ENCODE assay signal across 8 cellular contexts in the genomic region with DNA sequence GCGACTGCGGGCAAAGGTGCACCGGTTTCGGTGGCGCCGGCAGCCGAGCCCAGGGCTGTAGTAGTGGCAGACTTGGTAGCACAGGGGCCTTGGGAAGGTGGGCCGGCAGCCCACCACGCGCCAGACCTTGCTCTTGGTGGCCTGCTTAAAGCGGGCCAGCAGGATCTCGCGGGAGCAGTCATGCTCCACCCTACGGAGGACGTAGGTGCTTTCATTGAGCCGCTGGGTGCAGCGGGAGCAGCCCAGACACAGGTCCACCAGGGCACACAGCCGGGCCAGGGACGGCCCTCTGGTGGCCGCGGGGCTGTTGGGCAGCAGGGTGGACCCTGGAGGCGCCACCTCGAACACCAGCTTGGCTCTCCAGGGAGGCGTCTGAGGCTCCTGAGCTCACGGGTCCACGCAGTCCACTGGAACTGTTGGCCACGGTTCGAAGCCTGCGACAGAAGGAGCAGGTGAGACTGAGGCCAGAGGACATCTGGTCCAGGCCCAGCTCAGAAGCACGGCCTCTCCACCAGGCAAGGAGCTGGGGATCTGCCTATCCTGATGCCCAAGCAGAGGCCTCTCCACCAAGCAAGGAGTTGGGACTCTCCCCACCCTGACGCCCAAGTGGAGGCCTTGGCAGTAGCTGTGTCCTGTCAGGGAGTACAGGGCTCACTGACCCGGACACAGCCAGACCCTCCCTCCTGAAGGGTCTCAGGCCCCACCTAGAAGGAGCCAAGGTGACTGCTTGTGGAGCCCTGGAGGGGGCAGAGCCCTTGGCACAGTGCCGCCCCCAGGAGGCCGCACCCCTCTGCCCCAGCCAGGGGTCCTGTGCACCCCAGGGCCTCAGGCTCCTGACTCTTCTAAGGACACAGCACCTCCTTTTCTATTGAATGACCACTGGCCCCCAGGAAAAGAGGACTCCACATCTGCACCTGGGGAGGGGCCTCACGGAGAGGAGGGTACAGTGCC. TPM values are rescaled to one million over a fixed set of nuclear protein-coding genes. Genes with fewer than 3 reads are reported as not detected.
DNase-seq lines count a peak whose midpoint lies in the region; ATAC-seq and TF ChIP-seq lines count a peak whose summit lies in the region.

No MANE protein-coding gene starts in this region.

- TF ChIP-seq EP300 in tibial nerve (IDR thresholded peaks at IDR 0.05) = no peak

- H3K27me3 Mint-ChIP-seq in activated T-cell treated with anti-CD3 and anti-CD28 coated beads, Interleukin-2, amount 50 U/mL, for 4 hours (ENCODE audit: low read depth) = no peaks in the 10 kb centered on the region
- peaks cover 14% of the 10 kb centered on the region for H3K27me3 Mint-ChIP-seq in activated naive CD8-positive, alpha-beta T cell treated with anti-CD3 and anti-CD28 coated beads, Interleukin-2, amount 10 ng/mL, durations not matched to agents 7 days and 5 days

- peaks cover 11% of the 10 kb centered on the region for H3K4me1 Mint-ChIP-seq in activated T-cell treated with anti-CD3 and anti-CD28 coated beads, Interleukin-2, amount 50 U/mL, for 4 hours (ENCODE audit: low read depth)
- H3K4me1 Mint-ChIP-seq in activated naive CD8-positive, alpha-beta T cell treated with anti-CD3 and anti-CD28 coated beads, Interleukin-2, amount 10 ng/mL, durations not matched to agents 7 days and 5 days = peaks cover 4% of the 10 kb centered on the region

- H3K27me3 ChIP-seq in tibial nerve = no peaks in the 10 kb centered on the region

- intact Hi-C loops in left colon (cut with DNase I, micrococcal nuclease) = no loop called here

- H3K36me3 Mint-ChIP-seq in activated T-cell treated with anti-CD3 and anti-CD28 coated beads, Interleukin-2, amount 50 U/mL, for 4 hours (ENCODE audit: insufficient read depth) = no peaks in the 10 kb centered on the region
- H3K36me3 Mint-ChIP-seq in activated naive CD8-positive, alpha-beta T cell treated with anti-CD3 and anti-CD28 coated beads, Interleukin-2, amount 10 ng/mL, durations not matched to agents 7 days and 5 days = peaks cover 2% of the 10 kb centered on the region

- WGBS in tibial nerve, 2 donors = 78 to 86% methylated on average over 18 to 26 of the region's 35 CpGs

- no peak for DNase-seq in activated T-cell treated with anti-CD3 and anti-CD28 coated beads, Interleukin-2, amount 50 U/mL, for 4 hours
- DNase-seq in activated T-cell treated with anti-CD3 and anti-CD28 coated beads for 4 hours (no peak), left colon (no peak), tibial nerve (ENCODE audit: low spot score in 2 of 2) (no peak), mesenteric fat pad (ENCODE audit: low spot score) (no peak), NOMO-1 (lab: John Stamatoyannopoulos, UW; ENCODE audit: unreplicated experiment in 2 of 2) (no peak)
- DNase-seq in activated naive CD8-positive, alpha-beta T cell treated with anti-CD3 and anti-CD28 coated beads, Interleukin-2, amount 10 ng/mL, durations not matched to agents 7 days and 5 days = peak; percentile 45

- no peaks in the 10 kb centered on the region for H3K9me3 ChIP-seq in tibial nerve

- peak; percentile 6 to 13 for ATAC-seq in activated T-cell treated with anti-CD3 and anti-CD28 coated beads, Interleukin-2, amount 50 U/mL, for 4 hours
- peak; percentile 16 for ATAC-seq in activated naive CD8-positive, alpha-beta T cell treated with anti-CD3 and anti-CD28 coated beads, Interleukin-2, amount 10 ng/mL, durations not matched to agents 7 days and 5 days (ENCODE audit: low read depth)
- ATAC-seq in left colon (peak; percentile 8), GM21576 (IDR thresholded peaks at IDR 0.05; ENCODE audit: unreplicated experiment) (no peak)

- peak overlapping the region; percentile 69 to 89 (median 82) for H3K4me3 ChIP-seq in tibial nerve

- H3K4me3 Mint-ChIP-seq in activated T-cell treated with anti-CD3 and anti-CD28 coated beads, Interleukin-2, amount 50 U/mL, for 4 hours = peak overlapping the region; percentile 81
- H3K4me3 Mint-ChIP-seq in activated naive CD8-positive, alpha-beta T cell treated with anti-CD3 and anti-CD28 coated beads, Interleukin-2, amount 10 ng/mL, durations not matched to agents 7 days and 5 days = peak overlapping the region; percentile 91

- H3K27ac ChIP-seq in tibial nerve = peak overlapping the region; percentile 67 to 92 (median 80)

- TF ChIP-seq POLR2A in tibial nerve (IDR thresholded peaks at IDR 0.05) = no peak

- H3K36me3 ChIP-seq in tibial nerve = peaks cover 0 to 32% (median 0%) of the 10 kb centered on the region in 3 donors

- H3K27ac Mint-ChIP-seq in activated naive CD8-positive, alpha-beta T cell treated with anti-CD3 and anti-CD28 coated beads, Interleukin-2, amount 10 ng/mL, durations not matched to agents 7 days and 5 days = peak overlapping the region; percentile 95

- H3K4me1 ChIP-seq in tibial nerve = peaks cover 0 to 27% (median 12%) of the 10 kb centered on the region in 4 donors

- POLR2A ChIA-PET in activated naive CD8-positive, alpha-beta T cell treated with anti-CD3 and anti-CD28 coated beads, Interleukin-2, amount 10 ng/mL, durations not matched to agents 7 days and 5 days (lab: Charles Lee) = interaction anchor here (0.6 to 3.1 kb wide), 9 partner anchors 10 to 85 kb away, joined by 3 to 14 read pairs (median 6); a partner anchor contains a TSS

- H3K9me3 Mint-ChIP-seq in activated T-cell treated with anti-CD3 and anti-CD28 coated beads, Interleukin-2, amount 50 U/mL, for 4 hours = no peaks in the 10 kb centered on the region
- H3K9me3 Mint-ChIP-seq in activated naive CD8-positive, alpha-beta T cell treated with anti-CD3 and anti-CD28 coated beads, Interleukin-2, amount 10 ng/mL, durations not matched to agents 7 days and 5 days = no peaks in the 10 kb centered on the region

- no peak for TF ChIP-seq CTCF in tibial nerve (IDR thresholded peaks at IDR 0.05)

RNA-seq across cellular contexts. Expression of a gene that starts 1.0 kb away (rescaled TPM):
- total RNA-seq in activated T-cell treated with anti-CD3 and anti-CD28 coated beads, Interleukin-2, amount 50 U/mL, for 4 hours = 10 to 100 TPM in 1 of 3 donors, 1 to 10 TPM in 2; 7.4 to 11.9 (median 7.8) TPM
- 100 to 1,000 TPM; 118 to 128 TPM for total RNA-seq in activated naive CD8-positive, alpha-beta T cell treated with anti-CD3 and anti-CD28 coated beads, Interleukin-2, amount 10 ng/mL, durations not matched to agents 7 days and 5 days
- total RNA-seq in left colon (10 to 100 TPM; 39.2 to 43.0 TPM), tibial nerve (10 to 100 TPM; 16.3 to 33.7 (median 24.7) TPM), mesenteric fat pad (50.8 TPM)

RNA-seq across cellular contexts. Expression of a gene that starts 19.1 kb away (rescaled TPM):
- under 1 TPM; 0.13 to 0.19 (median 0.18) TPM for total RNA-seq in activated T-cell treated with anti-CD3 and anti-CD28 coated beads, Interleukin-2, amount 50 U/mL, for 4 hours
- total RNA-seq in activated naive CD8-positive, alpha-beta T cell treated with anti-CD3 and anti-CD28 coated beads, Interleukin-2, amount 10 ng/mL, durations not matched to agents 7 days and 5 days = under 1 TPM; 0.48 to 0.55 TPM
- total RNA-seq in left colon (under 1 TPM in 1 of 2 donors, not detected in 1; 0.42 TPM), tibial nerve (1 to 10 TPM in 1 of 4 donors, under 1 TPM in 2, not detected in 1; 0.21 to 1.4 (median 0.30) TPM), mesenteric fat pad (0.13 TPM)

RNA-seq across cellular contexts. Expression of a gene that starts 25.5 kb away (rescaled TPM):
- not detected for total RNA-seq in activated T-cell treated with anti-CD3 and anti-CD28 coated beads, Interleukin-2, amount 50 U/mL, for 4 hours
- not detected for total RNA-seq in activated naive CD8-positive, alpha-beta T cell treated with anti-CD3 and anti-CD28 coated beads, Interleukin-2, amount 10 ng/mL, durations not matched to agents 7 days and 5 days
- 1 to 10 TPM; 2.4 to 4.6 TPM for total RNA-seq in left colon
- not detected for total RNA-seq in tibial nerve
- not detected for total RNA-seq in mesenteric fat pad

RNA-seq across cellular contexts. Expression of a gene that starts 35.9 kb away (rescaled TPM):
- total RNA-seq in activated T-cell treated with anti-CD3 and anti-CD28 coated beads, Interleukin-2, amount 50 U/mL, for 4 hours = under 1 TPM; 0.13 to 0.21 (median 0.16) TPM
- under 1 TPM; 0.11 to 0.31 TPM for total RNA-seq in activated naive CD8-positive, alpha-beta T cell treated with anti-CD3 and anti-CD28 coated beads, Interleukin-2, amount 10 ng/mL, durations not matched to agents 7 days and 5 days
- total RNA-seq in left colon (100 to 1,000 TPM in 1 of 2 donors, 10 to 100 TPM in 1; 85.7 to 117 TPM), tibial nerve (under 1 TPM in 2 of 4 donors, not detected in 2; 0.21 to 0.90 TPM), mesenteric fat pad (0.10 TPM)

RNA-seq across cellular contexts. Expression of a gene that starts 52.5 kb away (rescaled TPM):
- 100 to 1,000 TPM; 137 to 171 (median 165) TPM for total RNA-seq in activated T-cell treated with anti-CD3 and anti-CD28 coated beads, Interleukin-2, amount 50 U/mL, for 4 hours
- total RNA-seq in activated naive CD8-positive, alpha-beta T cell treated with anti-CD3 and anti-CD28 coated beads, Interleukin-2, amount 10 ng/mL, durations not matched to agents 7 days and 5 days = 100 to 1,000 TPM; 242 to 248 TPM
- total RNA-seq in left colon = 100 to 1,000 TPM; 554 to 564 TPM
- 100 to 1,000 TPM in 3 of 4 donors, 10 to 100 TPM in 1; 59.0 to 165 (median 119) TPM for total RNA-seq in tibial nerve
- 173 TPM for total RNA-seq in mesenteric fat pad
